ENCODE assay signal across 9 cellular contexts in the genomic region with DNA sequence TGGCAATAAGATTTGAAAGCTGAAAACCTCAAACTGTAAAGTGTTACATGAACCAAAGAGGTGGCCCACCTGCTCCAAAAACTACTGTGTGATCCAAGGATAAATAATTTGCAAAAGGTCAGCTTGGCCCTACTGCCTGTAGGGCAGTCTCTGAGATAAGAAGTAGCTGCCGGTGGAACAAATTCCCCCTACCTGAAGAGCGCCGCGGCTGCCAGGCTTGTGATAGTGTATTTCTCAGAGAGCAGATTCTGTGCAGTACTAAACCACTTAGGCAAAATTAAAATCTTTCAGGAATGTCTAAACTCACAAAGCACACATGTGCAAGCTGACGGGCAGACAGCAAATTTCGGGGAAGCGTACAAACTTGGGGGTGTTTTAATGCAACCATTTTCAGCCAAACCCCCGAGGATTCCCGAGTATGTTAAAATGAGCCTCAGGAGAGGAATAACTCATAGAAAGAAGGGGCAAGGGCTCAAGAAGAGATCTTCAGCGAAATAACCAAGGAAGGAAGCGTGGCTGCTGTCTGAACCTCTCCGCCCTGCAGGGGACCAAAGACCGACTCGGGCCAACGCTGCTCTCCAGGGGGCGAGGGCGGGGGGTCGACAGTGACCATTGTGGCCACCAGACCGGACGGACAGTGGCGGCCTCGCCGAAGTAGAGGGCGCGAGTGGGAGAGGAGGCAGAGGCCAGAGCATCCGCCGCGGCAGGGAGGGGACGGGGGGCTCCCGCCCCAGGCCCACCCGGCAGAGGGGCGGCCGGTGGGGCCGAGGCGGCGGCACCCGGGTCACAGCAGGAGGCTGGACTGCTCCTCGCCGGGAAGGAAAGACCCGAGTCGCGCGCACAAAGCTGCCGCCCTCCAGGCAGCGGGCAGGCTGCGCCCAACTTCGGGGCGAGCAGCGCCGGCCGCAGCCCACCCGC. TPM values are rescaled to one million over a fixed set of nuclear protein-coding genes. Genes with fewer than 3 reads are reported as not detected.
A peak's percentile ranks its signal among the peaks of the same experiment; 100 is the strongest.
DNase-seq lines count a peak whose midpoint lies in the region; ATAC-seq and TF ChIP-seq lines count a peak whose summit lies in the region.
"Had no signal": no experiment of that assay in that cellular context is flagged by ENCODE, and none has a peak within 500 bp of the region (broad histone marks: within the 10 kb centered on the region; RNA-seq: fewer than 3 reads in every experiment).

No MANE protein-coding gene starts in this region.

- intact Hi-C loops in tibial artery (cut with DNase I; ENCODE audit: low total_unique reads): loop anchor here (2.0 to 5.0 kb wide), 2 partner anchors 161 to 190 kb away; a partner anchor contains a TSS

- peaks cover 7% of the 10 kb centered on the region for H3K36me3 Mint-ChIP-seq in memory B cell

- DNase-seq in DMS 273 (lab: John Stamatoyannopoulos, UW; ENCODE audit: unreplicated experiment) (peak; percentile 75), SJCRH30 (peak; percentile 48 to 51), memory B cell (ENCODE audit: low spot score in 2 of 2) (peak; percentile 9 to 30), tibial artery (peak; percentile 31 to 68), NCI-H524 treated with DMSO at 0.1 percent for 48 hours (lab: John Stamatoyannopoulos, UW) (no peak)

- H3K4me3 ChIP-seq in SJCRH30: peak overlapping the region; percentile 75
- H3K4me3 ChIP-seq in duodenal mucosa (ENCODE audit: low read depth in 1 of 2, low read length in 2 of 2): peak overlapping the region; percentile 88 to 92
- H3K4me3 ChIP-seq in tibial artery: peak overlapping the region; percentile 87 to 88

- peaks cover 15% of the 10 kb centered on the region for H3K4me1 Mint-ChIP-seq in memory B cell

- H3K27ac Mint-ChIP-seq in memory B cell: no peak overlapping the region

- peaks cover 11% of the 10 kb centered on the region for H3K4me1 ChIP-seq in SJCRH30
- H3K4me1 ChIP-seq in duodenal mucosa (ENCODE audit: control insufficient read depth in 1 of 2, insufficient read depth in 2 of 2, low read length in 2 of 2): peaks cover 28 to 38% of the 10 kb centered on the region in 2 donors
- H3K4me1 ChIP-seq in tibial artery: peaks cover 0 to 59% (median 14%) of the 10 kb centered on the region in 4 donors

- H3K9ac ChIP-seq in duodenal mucosa (ENCODE audit: low read depth in 1 of 2, low read length in 2 of 2): peak overlapping the region; percentile 73 to 84

- ATAC-seq in GM19324 (IDR thresholded peaks at IDR 0.05; ENCODE audit: low FRiP score, unreplicated experiment) (peak; percentile 11), HG03354 (IDR thresholded peaks at IDR 0.05; ENCODE audit: poor library complexity, severe bottlenecking, unreplicated experiment) (peak; percentile 19), memory B cell (ENCODE audit: low read depth) (no peak)

- H3K27me3 Mint-ChIP-seq in memory B cell: no peaks in the 10 kb centered on the region

- H3K27me3 ChIP-seq in SJCRH30 (no peaks in the 10 kb centered on the region), duodenal mucosa (ENCODE audit: control insufficient read depth in 1 of 2, insufficient read depth in 2 of 2, low read length in 2 of 2) (no peaks in the 10 kb centered on the region), tibial artery (no peaks in the 10 kb centered on the region)

- no peak for TF ChIP-seq CTCF in tibial artery (IDR thresholded peaks at IDR 0.05)

- no peaks in the 10 kb centered on the region for H3K9me3 ChIP-seq in SJCRH30 (replicated peaks)
- H3K9me3 ChIP-seq in duodenal mucosa (ENCODE audit: control insufficient read depth in 1 of 2, low read length in 2 of 2): no peaks in the 10 kb centered on the region
- H3K9me3 ChIP-seq in tibial artery: no peaks in the 10 kb centered on the region

- peaks cover 6% of the 10 kb centered on the region for H3K9me3 Mint-ChIP-seq in memory B cell
- H3K9me3 Mint-ChIP-seq: activated T-cell treated with anti-CD3 and anti-CD28 coated beads, Interleukin-2, amount 50 U/mL, for 4 hours had no signal

- H3K27ac ChIP-seq in SJCRH30 (peak overlapping the region; percentile 31), duodenal mucosa (ENCODE audit: low read depth, low read length) (peak overlapping the region; percentile 57), tibial artery (peak overlapping the region; percentile 86 to 89)

- H3K36me3 ChIP-seq in SJCRH30 (no peaks in the 10 kb centered on the region), duodenal mucosa (ENCODE audit: control insufficient read depth in 1 of 2, insufficient read depth in 2 of 2, low read length in 2 of 2) (no peaks in the 10 kb centered on the region), tibial artery (peaks cover 0 to 4% (median 0%) of the 10 kb centered on the region in 3 donors)

- no peak overlapping the region for H3K4me3 Mint-ChIP-seq in memory B cell

RNA-seq across cellular contexts. Expression of a gene that starts 0.9 kb away (rescaled TPM):
- 72.9 and 82.6 TPM in 2 replicates for total RNA-seq in SJCRH30 (2014; rRNA removed; shearing (Covaris generic))

Comparison
In these comparisons a context has a peak if more than half of its experiments do, and no peak if none do; other contexts are left out.
1. H3K27ac ChIP-seq: peak in every context shown above with its lines; median percentile 88 in tibial artery; 57 in duodenal mucosa; 31 in SJCRH30.